22 cellular contexts compared by ENCODE assay signal in the genomic region with DNA sequence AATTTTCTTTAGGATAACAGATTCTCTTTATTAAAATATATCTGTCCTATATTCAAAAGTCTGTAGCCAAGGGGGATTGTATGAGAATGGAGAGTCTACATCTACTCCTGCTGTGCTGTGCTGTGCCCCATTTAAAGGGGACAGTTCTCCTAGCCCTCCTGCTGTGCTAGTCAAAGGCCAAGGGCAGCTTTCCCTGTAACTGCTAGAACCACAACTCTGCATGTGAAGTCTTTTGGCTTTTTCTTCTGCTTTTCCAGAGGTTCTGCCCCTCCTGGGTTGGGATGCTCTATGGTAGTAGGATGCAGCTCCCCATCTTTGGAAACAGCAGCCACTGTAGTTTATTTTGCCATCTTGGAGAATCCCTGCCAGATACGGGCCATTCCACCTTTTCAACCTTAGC.
DNase-seq lines count a peak whose midpoint lies in the region; ATAC-seq and TF ChIP-seq lines count a peak whose summit lies in the region.
"Had no signal": no experiment of that assay in that cellular context is flagged by ENCODE, and none has a peak within 500 bp of the region (broad histone marks: within the 10 kb centered on the region; RNA-seq: fewer than 3 reads in every experiment).

No MANE protein-coding gene starts in this region.

- no peak overlapping the region for H3K4me3 ChIP-seq in psoas muscle
- H3K4me3 ChIP-seq: BLaER1, GM23248 had no signal

- ATAC-seq in WTC11 (peak; percentile 33; the same call in 1 of the 2 replicates), psoas muscle (no peak), GM18867 (IDR thresholded peaks at IDR 0.05; ENCODE audit: unreplicated experiment) (no peak)
- ATAC-seq: Panc1 had no signal

- POLR2A ChIA-PET in WTC11 (lab: Charles Lee): no interaction called here

- WGBS in psoas muscle, 3 donors: 63 to 100% (median 80%) methylated on average over 1 of the region's 1 CpG

- H3K27ac ChIP-seq in psoas muscle: peak overlapping the region; percentile 75
- H3K27ac ChIP-seq: BLaER1, GM23248 had no signal

- H3K36me3 Mint-ChIP-seq in WTC11: no peaks in the 10 kb centered on the region
- H3K36me3 Mint-ChIP-seq: CD4-positive, alpha-beta memory T cell had no signal

- CTCF ChIA-PET in WTC11 (lab: Charles Lee): no interaction called here

- peaks cover 35% of the 10 kb centered on the region for H3K4me1 Mint-ChIP-seq in WTC11

- H3K9me3 ChIP-seq in psoas muscle: no peaks in the 10 kb centered on the region
- H3K9me3 ChIP-seq: BLaER1, Caco-2, SK-N-SH had no signal

- H3K9me3 Mint-ChIP-seq in WTC11: no peaks in the 10 kb centered on the region

- peaks cover 27% of the 10 kb centered on the region for H3K4me1 ChIP-seq in psoas muscle
- H3K4me1 ChIP-seq: Caco-2 had no signal

- H3K36me3 ChIP-seq in psoas muscle (ENCODE audit: insufficient read depth in 1 of 2, low read depth in 1 of 2): no peaks in the 10 kb centered on the region
- H3K36me3 ChIP-seq: BLaER1 had no signal

- DNase-seq in NCI-H69 (lab: John Stamatoyannopoulos, UW): peak; percentile 13
- peak; percentile 22 for DNase-seq in WTC11 (ENCODE audit: low spot score)
- peak; percentile 3 for DNase-seq in iPS DF 19.7 (ENCODE audit: low read depth, low spot score)
- no peak for DNase-seq in psoas muscle
- no peak for DNase-seq in HUDEP-2 (lab: John Stamatoyannopoulos, UW; ENCODE audit: unreplicated experiment in 76 of 76)
- DNase-seq in H4 (ENCODE audit: low spot score): no peak
- no peak for DNase-seq in DMS 273 (lab: John Stamatoyannopoulos, UW; ENCODE audit: unreplicated experiment)
- DNase-seq: ACHN; Caco-2; CD4-positive, alpha-beta memory T cell; DMS153; GM23248; Karpas-422; MV-4-11; NCI-H1105 treated with DMSO at 0.1 percent for 48 hours; NCI-H187 treated with DMSO at 0.1 percent for 48 hours; NK-92 treated with Interleukin-12 subunit alpha and Interleukin-12 subunit beta, amount 100 ng/mL, for 24 hours; SIG-M5; SK-N-SH had no signal

- no peak overlapping the region for H3K27ac Mint-ChIP-seq in WTC11
- H3K27ac Mint-ChIP-seq: CD4-positive, alpha-beta memory T cell had no signal

- no peaks in the 10 kb centered on the region; the same call in 1 of the 2 replicates for H3K27me3 Mint-ChIP-seq in WTC11 (ENCODE audit: low read depth)
- H3K27me3 Mint-ChIP-seq: CD4-positive, alpha-beta memory T cell had no signal

- TF ChIP-seq CTCF in WTC11 (IDR thresholded peaks at IDR 0.05) (no peak), psoas muscle (IDR thresholded peaks at IDR 0.05) (no peak)

- H3K4me3 Mint-ChIP-seq in WTC11: no peak overlapping the region

- H3K27me3 ChIP-seq in psoas muscle (ENCODE audit: insufficient read depth in 3 of 3, low read length in 2 of 3): no peaks in the 10 kb centered on the region
- H3K27me3 ChIP-seq: BLaER1 had no signal

- intact Hi-C loops in psoas muscle (cut with DNase I): loop anchor here in 1 of 2 donors (5.0 to 10.0 kb wide), 2 partner anchors 199 to 313 kb away; a partner anchor contains a TSS

TF ChIP-seq in WTC11, 78 proteins besides CTCF, POLR2A, EP300 and RAD21:
- no peak for TF ChIP-seq ETV6 (CRISPR knock-in tag; IDR thresholded peaks at IDR 0.05)
- TF ChIP-seq, protein P1, sequence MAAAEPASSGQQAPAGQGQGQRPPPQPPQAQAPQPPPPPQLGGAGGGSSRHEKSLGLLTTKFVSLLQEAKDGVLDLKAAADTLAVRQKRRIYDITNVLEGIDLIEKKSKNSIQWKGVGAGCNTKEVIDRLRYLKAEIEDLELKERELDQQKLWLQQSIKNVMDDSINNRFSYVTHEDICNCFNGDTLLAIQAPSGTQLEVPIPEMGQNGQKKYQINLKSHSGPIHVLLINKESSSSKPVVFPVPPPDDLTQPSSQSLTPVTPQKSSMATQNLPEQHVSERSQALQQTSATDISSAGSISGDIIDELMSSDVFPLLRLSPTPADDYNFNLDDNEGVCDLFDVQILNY (CRISPR knock-in tag; IDR thresholded peaks at IDR 0.05): no peak
- TF ChIP-seq ZNF263 (CRISPR knock-in tag; IDR thresholded peaks at IDR 0.05; ENCODE audit: low read depth): no peak
- peak; percentile 56 for TF ChIP-seq ZNF423 (CRISPR knock-in tag; IDR thresholded peaks at IDR 0.05)
- TF ChIP-seq, protein P2, sequence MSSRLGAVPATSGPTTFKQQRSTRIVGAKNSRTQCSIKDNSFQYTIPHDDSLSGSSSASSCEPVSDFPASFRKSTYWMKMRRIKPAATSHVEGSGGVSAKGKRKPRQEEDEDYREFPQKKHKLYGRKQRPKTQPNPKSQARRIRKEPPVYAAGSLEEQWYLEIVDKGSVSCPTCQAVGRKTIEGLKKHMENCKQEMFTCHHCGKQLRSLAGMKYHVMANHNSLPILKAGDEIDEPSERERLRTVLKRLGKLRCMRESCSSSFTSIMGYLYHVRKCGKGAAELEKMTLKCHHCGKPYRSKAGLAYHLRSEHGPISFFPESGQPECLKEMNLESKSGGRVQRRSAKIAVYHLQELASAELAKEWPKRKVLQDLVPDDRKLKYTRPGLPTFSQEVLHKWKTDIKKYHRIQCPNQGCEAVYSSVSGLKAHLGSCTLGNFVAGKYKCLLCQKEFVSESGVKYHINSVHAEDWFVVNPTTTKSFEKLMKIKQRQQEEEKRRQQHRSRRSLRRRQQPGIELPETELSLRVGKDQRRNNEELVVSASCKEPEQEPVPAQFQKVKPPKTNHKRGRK (CRISPR knock-in tag; IDR thresholded peaks at IDR 0.05; ENCODE audit: borderline replicate concordance): peak; percentile 79; the same call in 1 of the 2 replicates
- TF ChIP-seq RELA (CRISPR knock-in tag; IDR thresholded peaks at IDR 0.05; ENCODE audit: borderline replicate concordance): no peak

Comparison
In these comparisons a context has a peak if more than half of its experiments do, and no peak if none do; other contexts are left out.
1. DNase-seq: peak in NCI-H69 (single experiment), WTC11 (single experiment) and iPS DF 19.7 (single experiment); none in psoas muscle (0 of 2), HUDEP-2 (0 of 76), H4 (single experiment) and DMS 273 (single experiment).